ENCODE assay signal across 8 cellular contexts in the genomic region with DNA sequence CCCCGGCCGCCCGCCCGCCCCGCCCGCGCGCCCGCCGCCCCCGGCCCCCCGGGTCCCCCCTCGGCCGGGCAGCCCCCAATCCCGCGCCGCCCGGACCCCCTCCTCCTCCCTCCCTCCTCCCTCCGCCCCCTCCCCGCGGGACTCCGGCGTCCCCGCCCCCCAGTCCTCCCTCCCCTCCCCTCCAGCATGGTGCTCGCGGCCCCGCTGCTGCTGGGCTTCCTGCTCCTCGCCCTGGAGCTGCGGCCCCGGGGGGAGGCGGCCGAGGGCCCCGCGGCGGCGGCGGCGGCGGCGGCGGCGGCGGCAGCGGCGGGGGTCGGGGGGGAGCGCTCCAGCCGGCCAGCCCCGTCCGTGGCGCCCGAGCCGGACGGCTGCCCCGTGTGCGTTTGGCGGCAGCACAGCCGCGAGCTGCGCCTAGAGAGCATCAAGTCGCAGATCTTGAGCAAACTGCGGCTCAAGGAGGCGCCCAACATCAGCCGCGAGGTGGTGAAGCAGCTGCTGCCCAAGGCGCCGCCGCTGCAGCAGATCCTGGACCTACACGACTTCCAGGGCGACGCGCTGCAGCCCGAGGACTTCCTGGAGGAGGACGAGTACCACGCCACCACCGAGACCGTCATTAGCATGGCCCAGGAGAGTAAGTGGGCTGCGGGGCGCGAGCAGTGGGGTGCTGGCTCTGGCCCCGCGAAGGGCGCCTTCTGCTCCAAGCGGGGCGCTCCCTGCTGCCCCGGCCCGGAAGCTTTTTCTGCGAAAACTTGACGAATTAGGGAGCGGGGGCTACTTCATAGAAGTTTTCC. TPM values are rescaled to one million over a fixed set of nuclear protein-coding genes. Genes with fewer than 3 reads are reported as not detected.
DNase-seq lines count a peak whose midpoint lies in the region; ATAC-seq, FAIRE-seq and TF ChIP-seq lines count a peak whose summit lies in the region.

No MANE protein-coding gene starts in this region.

- DNase-seq in Caki2 (ENCODE audit: low read depth), result peak; percentile 54
- DNase-seq in SW480 (ENCODE audit: low spot score), result peak; percentile 60
- no peak for DNase-seq in GM12878 (ENCODE audit: low read depth, low spot score)
- DNase-seq in small intestine, result peak; percentile 66
- DNase-seq in NCI-H2107 (lab: John Stamatoyannopoulos, UW), result no peak

- no peak for TF ChIP-seq RAD21 in GM12878 (IDR thresholded peaks at IDR 0.05; ENCODE audit: insufficient read depth, low read depth, low read length)

- intact Hi-C loops in GM12878 (cut with micrococcal nuclease; ENCODE audit: unreplicated experiment), result no loop called here

- H3K79me2 ChIP-seq in GM12878 (ENCODE audit: control insufficient read depth, insufficient read depth, low read length), result peaks cover 2% of the 10 kb centered on the region

- H3K4me2 ChIP-seq in GM12878 (ENCODE audit: control insufficient read depth, insufficient read depth), result peak overlapping the region; percentile 71

- no peak for TF ChIP-seq EP300 in GM12878 (IDR thresholded peaks at IDR 0.05; ENCODE audit: borderline replicate concordance in 1 of 2, control insufficient read depth in 1 of 2, low read depth in 2 of 2, low read length in 2 of 2)

- SMC1A ChIA-PET in GM12878 (lab: Charles Lee; ENCODE audit: uncharacterized antibody, unreplicated experiment), result interaction anchor here (0.6 to 4.4 kb wide), 10 partner anchors 10 to 480 kb away, joined by 3 to 21 read pairs (median 4); a partner anchor contains a TSS

- H2AFZ ChIP-seq in GM12878 (ENCODE audit: control insufficient read depth, low read depth, low read length), result peak overlapping the region; percentile 73

- 1% methylated on average over 45 of the region's 90 CpGs for WGBS in GM12878 (ENCODE audit: insufficient coverage, insufficient replicate concordance, low lambda C conversion rate, missing lambda C conversion rate)
- 0 to 1% (median 1%) methylated on average over 39 to 76 of the region's 90 CpGs for whole genome bisulfite sequencing in small intestine, 3 donors

- peak overlapping the region; percentile 94 for H3K27ac ChIP-seq in HUES48 (ENCODE audit: low read depth, low read length)
- H3K27ac ChIP-seq in GM12878 (ENCODE audit: control insufficient read depth, insufficient read depth), result peak overlapping the region; percentile 7; the same call in 1 of the 2 replicates
- H3K27ac ChIP-seq in small intestine (ENCODE audit: low read depth in 1 of 2, low read length in 1 of 2), result peak overlapping the region in 1 of 2 donors; percentile 52

- H3K4me1 ChIP-seq in HUES48 (ENCODE audit: control insufficient read depth, insufficient read depth, low read length) (peaks cover 39% of the 10 kb centered on the region), GM12878 (ENCODE audit: control insufficient read depth, insufficient read depth, low read length) (peaks cover 5% of the 10 kb centered on the region), small intestine (ENCODE audit: control insufficient read depth in 2 of 2, insufficient read depth in 1 of 2, low read depth in 1 of 2, low read length in 1 of 2) (peaks cover 0 to 10% of the 10 kb centered on the region in 2 donors)

- H4K20me1 ChIP-seq in GM12878 (ENCODE audit: control insufficient read depth, insufficient read depth), result no peaks in the 10 kb centered on the region

- CTCF ChIA-PET in GM12878 (lab: Yijun Ruan, JAX), result interaction anchor here (0.6 to 5.0 kb wide), 12 partner anchors 11 to 284 kb away, joined by 3 to 32 read pairs (median 4); a partner anchor contains a TSS

- POLR2A ChIA-PET in GM12878 (lab: Charles Lee), result interaction anchor here (0.6 to 5.7 kb wide), 15 partner anchors 12 to 479 kb away, joined by 3 to 38 read pairs (median 4); a partner anchor contains a TSS

- H3K9ac ChIP-seq in HUES48 (ENCODE audit: low read depth, low read length), result peak overlapping the region; percentile 71
- peak overlapping the region; percentile 49; the same call in 1 of the 2 replicates for H3K9ac ChIP-seq in GM12878 (ENCODE audit: control insufficient read depth, insufficient read depth, low read length)

- peak overlapping the region; percentile 87 for H3K4me3 ChIP-seq in HUES48 (ENCODE audit: low read depth, low read length)
- peak overlapping the region; percentile 79 for H3K4me3 ChIP-seq in GM12878
- peak overlapping the region; percentile 97 for H3K4me3 ChIP-seq in iPS-18c (ENCODE audit: insufficient read depth, low read depth, low read length)
- H3K4me3 ChIP-seq in small intestine (ENCODE audit: low read depth in 1 of 2, low read length in 2 of 2), result peak overlapping the region; percentile 59 to 73

- TF ChIP-seq POLR2A in GM12878 (IDR thresholded peaks at IDR 0.05; ENCODE audit: low read depth, low read length), result peak; percentile 60

- H3K9me3 ChIP-seq in HUES48 (ENCODE audit: control insufficient read depth, insufficient read depth, low read length), result no peaks in the 10 kb centered on the region
- H3K9me3 ChIP-seq in GM12878 (replicated peaks; ENCODE audit: control insufficient read depth, insufficient read depth, low read length), result no peaks in the 10 kb centered on the region
- no peaks in the 10 kb centered on the region for H3K9me3 ChIP-seq in iPS-18c (ENCODE audit: control insufficient read depth, insufficient read depth, low read length)
- H3K9me3 ChIP-seq in small intestine (ENCODE audit: control insufficient read depth, low read depth), result no peaks in the 10 kb centered on the region

- FAIRE-seq in GM12878 (lab: Jason Lieb, UNC), result no peak
- no peak for FAIRE-seq in small intestine (lab: Jason Lieb, UNC)

- TF ChIP-seq CTCF in GM12878 (IDR thresholded peaks at IDR 0.05 in 2 of 3, conservative IDR thresholded peaks at IDR 0.05 in 1 of 3; ENCODE audit: control insufficient read depth in 2 of 3, extremely low read depth in 1 of 3, insufficient read depth in 1 of 3, low read depth in 3 of 3, low read length in 3 of 3), result peak in 1 of 3 experiments; percentile 19; a peak in 2 of 6 replicates

- RAD21 ChIA-PET in GM12878 (lab: Charles Lee; ENCODE audit: unreplicated experiment), result interaction anchor here (0.6 to 2.9 kb wide), 17 partner anchors 14 to 447 kb away, joined by 3 to 12 read pairs (median 4); a partner anchor contains a TSS

- H3K27me3 ChIP-seq in HUES48 (ENCODE audit: control insufficient read depth, insufficient read depth, low read length) (no peaks in the 10 kb centered on the region), GM12878 (replicated peaks in 1 of 2; ENCODE audit: control insufficient read depth in 2 of 2, insufficient read depth in 2 of 2, low read length in 1 of 2) (no peaks in the 10 kb centered on the region), small intestine (ENCODE audit: control insufficient read depth in 2 of 2, insufficient read depth in 2 of 2, low read length in 2 of 2) (no peaks in the 10 kb centered on the region)

- peak; percentile 45 for ATAC-seq in GM19452 (IDR thresholded peaks at IDR 0.05; ENCODE audit: unreplicated experiment)
- peak; percentile 68 for ATAC-seq in GM12878

- in situ Hi-C loops in Caki2 (cut with HindIII; ENCODE audit: low pct_unique_long_range_greater_than_20kb, low sequenced_read_pairs) (no loop called here), GM12878 (cut with MboI) (no loop called here)

- H3K36me3 ChIP-seq in HUES48 (ENCODE audit: control insufficient read depth, insufficient read depth, low read length) (peaks cover 15% of the 10 kb centered on the region), GM12878 (ENCODE audit: control insufficient read depth in 2 of 2, insufficient read depth in 2 of 2, low read length in 1 of 2) (no peaks in the 10 kb centered on the region), small intestine (ENCODE audit: control insufficient read depth in 2 of 2, insufficient read depth in 2 of 2, low read length in 2 of 2) (no peaks in the 10 kb centered on the region)

- BruUV-seq in GM12878 (replicated peaks; lab: Mats Ljungman, UMichigan), result no TSS peak

RNA-seq across cellular contexts. Expression of a gene that starts 0.4 kb away (rescaled TPM):
- 1.1 and 2.8 TPM in 2 replicates for total RNA-seq in Caki2 (2014; rRNA removed; shearing (Covaris generic); ENCODE audit: low replicate concordance)
- 7.2 and 7.6 TPM in 2 replicates for total RNA-seq in GM12878 (2013; cell fraction: nucleolus; rRNA removed)
- total RNA-seq in GM12878 (2014; rRNA removed) (3.1 and 5.2 TPM in 2 replicates), GM12878 (2014; rRNA removed; fragmentation: Illumina TruSeq; extraction: Trizol) (3.4 and 3.9 TPM in 2 replicates), GM12878 (2021) (15.2 and 15.4 TPM in 2 replicates)
- 3.0 TPM for polyA plus RNA-seq in GM12878 (2011; ENCODE audit: low read depth)
- polyA plus RNA-seq in GM12878 (2011; rRNA removed) (3.7 and 5.8 TPM in 2 replicates), GM12878 (2014; fragmentation: Illumina TruSeq; extraction: Trizol) (5.7 and 6.7 TPM in 2 replicates), GM12878 (2014; fragmentation: Nextera tagmentation; extraction: Ambion mirVana) (1 to 10 TPM; 1.5 to 1.6 TPM), GM12878 (2014; rRNA removed) (9.9 and 13.0 TPM in 2 replicates), GM12878 (2016; fragmentation: Nextera tagmentation; extraction: Ambion mirVana) (under 1 TPM; 0.83 to 0.87 TPM), small intestine (1 to 10 TPM in 2 of 3 donors, under 1 TPM in 1; 0.22 to 2.7 (median 2.2) TPM)
- polyA plus RNA-seq in GM12878 (2011; cell fraction: cytosol; rRNA removed), result 6.5 and 8.8 TPM in 2 replicates
- 8.5 and 9.2 TPM in 2 replicates for polyA plus RNA-seq in GM12878 (2011; cell fraction: nucleus; rRNA removed)
- 7.4 TPM in 2 replicates for polyA plus RNA-seq in GM12878 (2012)
- polyA minus RNA-seq in GM12878 (2011; rRNA and poly(A)+ RNA removed), result 4.9 and 8.8 TPM in 2 replicates
- polyA minus RNA-seq in GM12878 (2011; cell fraction: cytosol; rRNA and poly(A)+ RNA removed), result 3.1 and 5.5 TPM in 2 replicates
- polyA minus RNA-seq in GM12878 (2011; cell fraction: nucleus; rRNA and poly(A)+ RNA removed), result 2.9 and 4.8 TPM in 2 replicates

RNA-seq across cellular contexts. Expression of a gene that starts 14.5 kb away (rescaled TPM):
- 1,384 and 1,429 TPM in 2 replicates for total RNA-seq in Caki2 (2014; rRNA removed; shearing (Covaris generic); ENCODE audit: low replicate concordance)
- total RNA-seq in GM12878 (2013; cell fraction: nucleolus; rRNA removed), result 44.4 and 46.9 TPM in 2 replicates
- total RNA-seq in GM12878 (2014; rRNA removed), result 147 and 163 TPM in 2 replicates
- total RNA-seq in GM12878 (2014; rRNA removed; fragmentation: Illumina TruSeq; extraction: Trizol), result 165 and 171 TPM in 2 replicates
- total RNA-seq in GM12878 (2021), result 171 and 173 TPM in 2 replicates
- polyA plus RNA-seq in GM12878 (2011; ENCODE audit: low read depth), result 176 TPM
- polyA plus RNA-seq in GM12878 (2011; rRNA removed), result 157 and 182 TPM in 2 replicates
- polyA plus RNA-seq in GM12878 (2011; cell fraction: cytosol; rRNA removed), result 168 and 246 TPM in 2 replicates
- polyA plus RNA-seq in GM12878 (2011; cell fraction: nucleus; rRNA removed), result 88.0 and 94.4 TPM in 2 replicates
- 150 and 169 TPM in 2 replicates for polyA plus RNA-seq in GM12878 (2012)
- 142 and 156 TPM in 2 replicates for polyA plus RNA-seq in GM12878 (2014; fragmentation: Illumina TruSeq; extraction: Trizol)
- 100 to 1,000 TPM; 194 to 220 TPM for polyA plus RNA-seq in GM12878 (2014; fragmentation: Nextera tagmentation; extraction: Ambion mirVana)
- polyA plus RNA-seq in GM12878 (2014; rRNA removed), result 166 and 193 TPM in 2 replicates
- polyA plus RNA-seq in GM12878 (2016; fragmentation: Nextera tagmentation; extraction: Ambion mirVana), result 100 to 1,000 TPM; 200 to 209 TPM
- polyA minus RNA-seq in GM12878 (2011; rRNA and poly(A)+ RNA removed), result 98.9 and 117 TPM in 2 replicates
- polyA minus RNA-seq in GM12878 (2011; cell fraction: cytosol; rRNA and poly(A)+ RNA removed), result 27.9 and 34.6 TPM in 2 replicates
- polyA minus RNA-seq in GM12878 (2011; cell fraction: nucleus; rRNA and poly(A)+ RNA removed), result 12.7 and 25.9 TPM in 2 replicates
- 100 to 1,000 TPM; 561 to 710 (median 694) TPM for polyA plus RNA-seq in small intestine

RNA-seq across cellular contexts. Expression of a gene that starts 23.1 kb away (rescaled TPM):
- 2.0 and 2.9 TPM in 2 replicates for total RNA-seq in Caki2 (2014; rRNA removed; shearing (Covaris generic); ENCODE audit: low replicate concordance)
- 24.9 and 25.4 TPM in 2 replicates for total RNA-seq in GM12878 (2013; cell fraction: nucleolus; rRNA removed)
- total RNA-seq in GM12878 (2014; rRNA removed), result 6.4 and 8.2 TPM in 2 replicates
- 5.7 and 6.7 TPM in 2 replicates for total RNA-seq in GM12878 (2014; rRNA removed; fragmentation: Illumina TruSeq; extraction: Trizol)
- total RNA-seq in GM12878 (2021), result 5.8 and 8.4 TPM in 2 replicates
- 2.2 TPM for polyA plus RNA-seq in GM12878 (2011; ENCODE audit: low read depth)
- 7.0 and 7.8 TPM in 2 replicates for polyA plus RNA-seq in GM12878 (2011; rRNA removed)
- 7.5 and 10.6 TPM in 2 replicates for polyA plus RNA-seq in GM12878 (2011; cell fraction: cytosol; rRNA removed)
- polyA plus RNA-seq in GM12878 (2011; cell fraction: nucleus; rRNA removed), result 22.2 and 32.5 TPM in 2 replicates
- polyA plus RNA-seq in GM12878 (2012), result 4.6 and 5.0 TPM in 2 replicates
- polyA plus RNA-seq in GM12878 (2014; fragmentation: Illumina TruSeq; extraction: Trizol), result 5.5 and 7.6 TPM in 2 replicates
- polyA plus RNA-seq in GM12878 (2014; fragmentation: Nextera tagmentation; extraction: Ambion mirVana), result 1 to 10 TPM; 2.6 to 3.1 TPM
- polyA plus RNA-seq in GM12878 (2014; rRNA removed), result 11.6 and 11.9 TPM in 2 replicates
- polyA plus RNA-seq in GM12878 (2016; fragmentation: Nextera tagmentation; extraction: Ambion mirVana), result 1 to 10 TPM; 5.8 to 7.1 TPM
- polyA minus RNA-seq in GM12878 (2011; rRNA and poly(A)+ RNA removed), result 6.7 and 7.7 TPM in 2 replicates
- polyA minus RNA-seq in GM12878 (2011; cell fraction: cytosol; rRNA and poly(A)+ RNA removed), result 2.1 TPM in 1 of 2 replicates, not detected in the other
- polyA minus RNA-seq in GM12878 (2011; cell fraction: nucleus; rRNA and poly(A)+ RNA removed), result 6.3 and 15.9 TPM in 2 replicates
- 10 to 100 TPM; 19.2 to 79.8 (median 44.0) TPM for polyA plus RNA-seq in small intestine

RNA-seq across cellular contexts. Expression of a gene that starts 27.5 kb away (rescaled TPM):
- 184 and 309 TPM in 2 replicates for total RNA-seq in Caki2 (2014; rRNA removed; shearing (Covaris generic); ENCODE audit: low replicate concordance)
- 25.1 and 33.4 TPM in 2 replicates for total RNA-seq in GM12878 (2013; cell fraction: nucleolus; rRNA removed)
- total RNA-seq in GM12878 (2014; rRNA removed) (134 and 144 TPM in 2 replicates), GM12878 (2014; rRNA removed; fragmentation: Illumina TruSeq; extraction: Trizol) (126 and 128 TPM in 2 replicates), GM12878 (2021) (131 and 141 TPM in 2 replicates)
- polyA plus RNA-seq in GM12878 (2011; ENCODE audit: low read depth), result 91.5 TPM
- polyA plus RNA-seq in GM12878 (2011; rRNA removed) (102 and 156 TPM in 2 replicates), GM12878 (2014; fragmentation: Illumina TruSeq; extraction: Trizol) (86.6 and 141 TPM in 2 replicates), GM12878 (2014; fragmentation: Nextera tagmentation; extraction: Ambion mirVana) (100 to 1,000 TPM; 264 to 285 TPM), GM12878 (2014; rRNA removed) (176 and 185 TPM in 2 replicates), GM12878 (2016; fragmentation: Nextera tagmentation; extraction: Ambion mirVana) (100 to 1,000 TPM; 218 to 228 TPM), small intestine (100 to 1,000 TPM; 291 to 688 (median 576) TPM)
- 248 and 288 TPM in 2 replicates for polyA plus RNA-seq in GM12878 (2011; cell fraction: cytosol; rRNA removed)
- 100 and 116 TPM in 2 replicates for polyA plus RNA-seq in GM12878 (2011; cell fraction: nucleus; rRNA removed)
- polyA plus RNA-seq in GM12878 (2012), result 142 and 151 TPM in 2 replicates
- polyA minus RNA-seq in GM12878 (2011; rRNA and poly(A)+ RNA removed), result 65.8 and 84.2 TPM in 2 replicates
- 16.3 and 21.6 TPM in 2 replicates for polyA minus RNA-seq in GM12878 (2011; cell fraction: cytosol; rRNA and poly(A)+ RNA removed)
- 15.2 and 19.2 TPM in 2 replicates for polyA minus RNA-seq in GM12878 (2011; cell fraction: nucleus; rRNA and poly(A)+ RNA removed)

RNA-seq across cellular contexts. Expression of a gene that starts 35.6 kb away (rescaled TPM):
- 1.3 and 10.7 TPM in 2 replicates for total RNA-seq in Caki2 (2014; rRNA removed; shearing (Covaris generic); ENCODE audit: low replicate concordance)
- total RNA-seq in GM12878 (2013; cell fraction: nucleolus; rRNA removed), result 18.5 and 21.9 TPM in 2 replicates
- 2.5 and 2.6 TPM in 2 replicates for total RNA-seq in GM12878 (2014; rRNA removed)
- total RNA-seq in GM12878 (2014; rRNA removed; fragmentation: Illumina TruSeq; extraction: Trizol), result 0.69 and 1.0 TPM in 2 replicates
- 2.8 and 3.8 TPM in 2 replicates for total RNA-seq in GM12878 (2021)
- polyA plus RNA-seq in GM12878 (2011; ENCODE audit: low read depth), result 1.5 TPM
- polyA plus RNA-seq in GM12878 (2011; rRNA removed), result 3.4 and 5.1 TPM in 2 replicates
- polyA plus RNA-seq in GM12878 (2011; cell fraction: cytosol; rRNA removed), result 2.2 and 3.6 TPM in 2 replicates
- 83.9 and 96.1 TPM in 2 replicates for polyA plus RNA-seq in GM12878 (2011; cell fraction: nucleus; rRNA removed)
- 4.8 and 5.6 TPM in 2 replicates for polyA plus RNA-seq in GM12878 (2012)
- 1.4 TPM in 1 of 2 replicates, not detected in the other for polyA plus RNA-seq in GM12878 (2014; fragmentation: Illumina TruSeq; extraction: Trizol)
- under 1 TPM; 0.18 to 0.39 TPM for polyA plus RNA-seq in GM12878 (2014; fragmentation: Nextera tagmentation; extraction: Ambion mirVana)
- polyA plus RNA-seq in GM12878 (2014; rRNA removed), result 2.6 and 4.4 TPM in 2 replicates
- 1 to 10 TPM; 1.4 to 1.6 TPM for polyA plus RNA-seq in GM12878 (2016; fragmentation: Nextera tagmentation; extraction: Ambion mirVana)
- polyA minus RNA-seq in GM12878 (2011; rRNA and poly(A)+ RNA removed), result 2.9 and 4.3 TPM in 2 replicates
- 0.80 and 1.4 TPM in 2 replicates for polyA minus RNA-seq in GM12878 (2011; cell fraction: cytosol; rRNA and poly(A)+ RNA removed)
- 9.2 and 9.6 TPM in 2 replicates for polyA minus RNA-seq in GM12878 (2011; cell fraction: nucleus; rRNA and poly(A)+ RNA removed)
- 10 to 100 TPM in 2 of 3 donors, 1 to 10 TPM in 1; 6.3 to 81.6 (median 24.4) TPM for polyA plus RNA-seq in small intestine

Comparison
In these comparisons a context has a peak if more than half of its experiments do, and no peak if none do; other contexts are left out.
1. DNase-seq: peak in Caki2 (single experiment), SW480 (single experiment) and small intestine (single experiment); none in GM12878 (single experiment) and NCI-H2107 (single experiment).
2. Peak in every context shown above with its lines, with median percentiles within 50 percentile points of each other: H3K4me3 ChIP-seq.